15 cellular contexts compared by ENCODE assay signal in genomic region chr13:113935081-113935511, GRCh38. TPM values are rescaled to one million over a fixed set of nuclear protein-coding genes. Genes with fewer than 3 reads are reported as not detected.
DNase-seq lines count a peak whose midpoint lies in the region; ATAC-seq and TF ChIP-seq lines count a peak whose summit lies in the region.
"Had no signal": no experiment of that assay in that cellular context is flagged by ENCODE, and none has a peak within 500 bp of the region (broad histone marks: within the 10 kb centered on the region; RNA-seq: fewer than 3 reads in every experiment).

No MANE protein-coding gene starts in this region.

- no peak overlapping the region for H3K27ac Mint-ChIP-seq in chondrocyte (ENCODE audit: unreplicated experiment)
- H3K27ac Mint-ChIP-seq: activated CD8-positive, alpha-beta T cell treated with anti-CD3 and anti-CD28 coated beads, Interleukin-2, amount 10 ng/mL, durations not matched to agents 7 days and 5 days had no signal

- no peaks in the 10 kb centered on the region for H3K27me3 Mint-ChIP-seq in chondrocyte (ENCODE audit: low read depth)

- ATAC-seq in sciatic nerve = peak; percentile 39
- ATAC-seq in HG03175 (IDR thresholded peaks at IDR 0.05; ENCODE audit: unreplicated experiment) = no peak
- ATAC-seq in HG03565 (IDR thresholded peaks at IDR 0.05; ENCODE audit: unreplicated experiment) = no peak
- ATAC-seq in HG03378 (IDR thresholded peaks at IDR 0.05; ENCODE audit: unreplicated experiment) = no peak
- ATAC-seq: activated CD8-positive, alpha-beta T cell treated with anti-CD3 and anti-CD28 coated beads, Interleukin-2, amount 10 ng/mL, durations not matched to agents 7 days and 5 days; pancreas had no signal

- no peak overlapping the region for H3K4me3 Mint-ChIP-seq in chondrocyte (ENCODE audit: unreplicated experiment)
- H3K4me3 Mint-ChIP-seq: activated CD8-positive, alpha-beta T cell treated with anti-CD3 and anti-CD28 coated beads, Interleukin-2, amount 10 ng/mL, durations not matched to agents 7 days and 5 days; mesothelial cell of epicardium had no signal

- peaks cover 3% of the 10 kb centered on the region for H3K9me3 Mint-ChIP-seq in chondrocyte (ENCODE audit: low read depth)
- H3K9me3 Mint-ChIP-seq: mesothelial cell of epicardium had no signal

- intact Hi-C loops in sciatic nerve (cut with DNase I) = no loop called here

- peak; percentile 81 for DNase-seq in NCI-H1092 treated with DMSO at 0.1 percent for 48 hours (lab: John Stamatoyannopoulos, UW)
- DNase-seq in chondrocyte (ENCODE audit: low spot score) = peak; percentile 61
- DNase-seq in islet precursor cell = peak; percentile 81
- DNase-seq in sciatic nerve (ENCODE audit: low spot score) = peak; percentile 51
- DNase-seq: activated CD8-positive, alpha-beta T cell treated with anti-CD3 and anti-CD28 coated beads, Interleukin-2, amount 10 ng/mL, durations not matched to agents 7 days and 5 days; activated naive CD4-positive, alpha-beta T cell treated with Interleukin-2 at 50 U/mL for 16 hours; central memory CD4-positive, alpha-beta T cell; hypothalamus; NCI-H2171; upper lobe of left lung had no signal

- TF ChIP-seq CTCF in chondrocyte (IDR thresholded peaks at IDR 0.05) = no peak

- H3K4me1 Mint-ChIP-seq in chondrocyte (ENCODE audit: low read depth) = peaks cover 16% of the 10 kb centered on the region

- no peaks in the 10 kb centered on the region for H3K36me3 Mint-ChIP-seq in chondrocyte (ENCODE audit: low read depth)
- H3K36me3 Mint-ChIP-seq: mesothelial cell of epicardium had no signal

RNA-seq across cellular contexts. Expression of gene C13orf46, which starts 38.8 kb away (rescaled TPM):
- 1.7 to 2.2 TPM (median 2.0 TPM) in 3 replicates for total RNA-seq in chondrocyte
- 3.6 TPM for total RNA-seq in sciatic nerve
